Comparison of ENCODE assay signal across 14 cellular contexts in genomic region chr4:105808030-105808429, GRCh38.
DNase-seq lines count a peak whose midpoint lies in the region; ATAC-seq and TF ChIP-seq lines count a peak whose summit lies in the region.
"Had no signal": no experiment of that assay in that cellular context is flagged by ENCODE, and none has a peak within 500 bp of the region (broad histone marks: within the 10 kb centered on the region; RNA-seq: fewer than 3 reads in every experiment).

No MANE protein-coding gene starts in this region.

- H3K27me3 ChIP-seq in AG04450 (ENCODE audit: control insufficient read depth, insufficient read depth, low read length) = no peaks in the 10 kb centered on the region
- H3K27me3 ChIP-seq: adrenal gland, transverse colon had no signal

- TF ChIP-seq CTCF in AG04450 (IDR thresholded peaks at IDR 0.05; ENCODE audit: low read depth, low read length) (no peak), WI38 (IDR thresholded peaks at IDR 0.05; ENCODE audit: low read depth, low read length) (no peak), osteocyte (IDR thresholded peaks at IDR 0.05) (no peak), OCI-LY7 (conservative IDR thresholded peaks at IDR 0.05; ENCODE audit: low read length) (no peak)

- no peaks in the 10 kb centered on the region for H3K36me3 Mint-ChIP-seq in osteocyte (ENCODE audit: unreplicated experiment)
- H3K36me3 Mint-ChIP-seq in activated naive CD4-positive, alpha-beta T cell treated with anti-CD3 and anti-CD28 coated beads, Interleukin-2, amount 50 U/mL, for 72 hours = no peaks in the 10 kb centered on the region

- H3K27me3 Mint-ChIP-seq in osteocyte (ENCODE audit: unreplicated experiment) = no peaks in the 10 kb centered on the region
- H3K27me3 Mint-ChIP-seq: activated B cell treated with CpG ODN at 0.5 μM for 24 hours; activated T-helper 17 cell treated with anti-CD3 and anti-CD28 coated beads, Interleukin-2, amount 50 U/mL, for 72 hours had no signal

- POLR2A ChIA-PET in AG04450 (lab: Yijun Ruan, JAX) = no interaction called here
- POLR2A ChIA-PET in OCI-LY7 (lab: Charles Lee) = interaction anchor here (0.5 to 1.3 kb wide), 2 partner anchors 15 to 450 kb away, joined by 3 to 4 read pairs; no protein-coding TSS in a partner anchor

- peak overlapping the region; percentile 66 for H3K4me3 Mint-ChIP-seq in osteocyte (ENCODE audit: unreplicated experiment)
- H3K4me3 Mint-ChIP-seq: activated B cell treated with CpG ODN at 0.5 μM for 24 hours; activated T-helper 17 cell treated with anti-CD3 and anti-CD28 coated beads, Interleukin-2, amount 50 U/mL, for 72 hours; T-helper 1 cell treated with Interleukin-12 subunit alpha and Interleukin-12 subunit beta and Interleukin-4 antibody, amounts not matched to agents 30 μg/mL and 1 μg/mL, for 36 hours had no signal

- intact Hi-C loops in OCI-LY7 (cut with micrococcal nuclease; ENCODE audit: unreplicated experiment) = no loop called here

- H3K36me3 ChIP-seq in OCI-LY7 (ENCODE audit: insufficient read depth, low read length) = no peaks in the 10 kb centered on the region
- H3K36me3 ChIP-seq: adrenal gland, transverse colon had no signal

- H3K27ac Mint-ChIP-seq in osteocyte (ENCODE audit: unreplicated experiment) = peak overlapping the region; percentile 88
- H3K27ac Mint-ChIP-seq in activated naive CD4-positive, alpha-beta T cell treated with anti-CD3 and anti-CD28 coated beads, Interleukin-2, amount 50 U/mL, for 72 hours = no peak overlapping the region
- H3K27ac Mint-ChIP-seq: activated B cell treated with CpG ODN at 0.5 μM for 24 hours; activated T-helper 17 cell treated with anti-CD3 and anti-CD28 coated beads, Interleukin-2, amount 50 U/mL, for 72 hours; T-helper 1 cell treated with Interleukin-12 subunit alpha and Interleukin-12 subunit beta and Interleukin-4 antibody, amounts not matched to agents 30 μg/mL and 1 μg/mL, for 36 hours had no signal

- H3K9me3 Mint-ChIP-seq in osteocyte (ENCODE audit: unreplicated experiment) = no peaks in the 10 kb centered on the region
- no peaks in the 10 kb centered on the region for H3K9me3 Mint-ChIP-seq in activated naive CD4-positive, alpha-beta T cell treated with anti-CD3 and anti-CD28 coated beads, Interleukin-2, amount 50 U/mL, for 72 hours
- H3K9me3 Mint-ChIP-seq: activated B cell treated with CpG ODN at 0.5 μM for 24 hours; activated T-helper 17 cell treated with anti-CD3 and anti-CD28 coated beads, Interleukin-2, amount 50 U/mL, for 72 hours; T-helper 1 cell treated with Interleukin-12 subunit alpha and Interleukin-12 subunit beta and Interleukin-4 antibody, amounts not matched to agents 30 μg/mL and 1 μg/mL, for 36 hours had no signal

- no peak for DNase-seq in AG04450 (ENCODE audit: low read depth, low spot score)
- peak; percentile 12 for DNase-seq in fibroblast of peridontal ligament (ENCODE audit: extremely low read depth)
- no peak for DNase-seq in osteocyte (ENCODE audit: extremely low spot score, unreplicated experiment)
- DNase-seq in activated naive CD4-positive, alpha-beta T cell treated with anti-CD3 and anti-CD28 coated beads, Interleukin-2, amount 50 U/mL, for 72 hours (ENCODE audit: low spot score in 2 of 2) = no peak
- no peak for DNase-seq in OCI-M2 (lab: John Stamatoyannopoulos, UW; ENCODE audit: unreplicated experiment)
- no peak for DNase-seq in OCI-LY7 (ENCODE audit: low spot score)
- no peak for DNase-seq in putamen (ENCODE audit: low spot score)
- DNase-seq: activated B cell treated with CpG ODN at 0.5 μM for 24 hours, NCI-H1105, transverse colon had no signal

- no peak overlapping the region for H3K4me2 ChIP-seq in OCI-LY7 (ENCODE audit: low read length)

- no peaks in the 10 kb centered on the region for H3K9me3 ChIP-seq in AG04450 (ENCODE audit: control insufficient read depth, insufficient read depth, low read length)
- no peaks in the 10 kb centered on the region for H3K9me3 ChIP-seq in OCI-LY7 (ENCODE audit: low read length)
- H3K9me3 ChIP-seq: adrenal gland, transverse colon had no signal

- no peak overlapping the region for H3K27ac ChIP-seq in AG04450 (ENCODE audit: low read depth, low read length)
- no peak overlapping the region for H3K27ac ChIP-seq in OCI-LY7 (ENCODE audit: low read depth, low read length, poor library complexity, severe bottlenecking)

- CTCF ChIA-PET in AG04450 (lab: Charles Lee) = interaction anchor here (1.2 kb wide), 1 partner anchor 94 kb away, joined by 3 read pairs; no protein-coding TSS in a partner anchor
- CTCF ChIA-PET in OCI-LY7 (lab: Charles Lee; ENCODE audit: unreplicated experiment) = no interaction called here

- H2AFZ ChIP-seq in OCI-LY7 (ENCODE audit: low read length) = no peak overlapping the region

- no peak for ATAC-seq in activated naive CD4-positive, alpha-beta T cell treated with anti-CD3 and anti-CD28 coated beads, Interleukin-2, amount 50 U/mL, for 72 hours
- ATAC-seq: activated T-helper 17 cell treated with anti-CD3 and anti-CD28 coated beads, Interleukin-2, amount 50 U/mL, for 72 hours had no signal

- H4K20me1 ChIP-seq in OCI-LY7 (ENCODE audit: insufficient read depth, low read length) = no peaks in the 10 kb centered on the region

- no peaks in the 10 kb centered on the region for H3K79me2 ChIP-seq in OCI-LY7 (ENCODE audit: insufficient read depth, low read depth, low read length)

- H3K4me3 ChIP-seq in AG04450 (ENCODE audit: low read depth, low read length) (peak overlapping the region; percentile 47), WI38 (ENCODE audit: low read depth, low read length) (peak overlapping the region; percentile 31; the same call in 1 of the 2 replicates), OCI-LY7 (ENCODE audit: low read depth, low read length, poor library complexity, severe bottlenecking) (no peak overlapping the region)

- no peaks in the 10 kb centered on the region for H3K4me1 ChIP-seq in OCI-LY7 (ENCODE audit: insufficient read depth, low read length, poor library complexity, severe bottlenecking)
- H3K4me1 ChIP-seq: transverse colon had no signal

- peaks cover 32% of the 10 kb centered on the region for H3K4me1 Mint-ChIP-seq in osteocyte (ENCODE audit: unreplicated experiment)
- H3K4me1 Mint-ChIP-seq: activated B cell treated with CpG ODN at 0.5 μM for 24 hours; activated T-helper 17 cell treated with anti-CD3 and anti-CD28 coated beads, Interleukin-2, amount 50 U/mL, for 72 hours had no signal

- H3K9me2 ChIP-seq in OCI-LY7 (ENCODE audit: insufficient read depth, low read length) = no peaks in the 10 kb centered on the region

- BruUV-seq in OCI-LY7 (replicated peaks; lab: Mats Ljungman, UMichigan) = no TSS peak
